In the genomic region with DNA sequence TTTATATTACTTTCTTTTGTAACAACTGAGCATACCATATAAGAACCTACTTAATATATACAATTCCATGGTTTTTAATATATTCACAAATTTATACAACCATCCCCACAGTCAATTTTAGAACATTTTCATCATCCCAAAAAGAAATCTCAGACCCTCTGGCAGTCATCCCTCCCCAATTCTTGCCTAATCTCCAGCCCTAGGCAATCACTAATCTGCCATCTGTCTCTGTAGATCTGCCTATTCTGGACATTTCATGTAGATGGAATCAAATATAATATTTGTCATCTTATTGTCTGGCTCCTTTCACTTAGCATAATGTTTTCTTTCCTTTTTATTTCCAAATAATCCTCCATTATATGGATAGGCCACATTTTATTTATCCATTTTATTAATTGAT, we compare ENCODE assay signal across 19 cellular contexts.
DNase-seq lines count a peak whose midpoint lies in the region; ATAC-seq and TF ChIP-seq lines count a peak whose summit lies in the region.
"Had no signal": no experiment of that assay in that cellular context is flagged by ENCODE, and none has a peak within 500 bp of the region (broad histone marks: within the 10 kb centered on the region; RNA-seq: fewer than 3 reads in every experiment).

No MANE protein-coding gene starts in this region.

- H2BK20ac ChIP-seq in IMR-90 (ENCODE audit: low read depth, low read length), result peak overlapping the region; percentile 69; the same call in 1 of the 2 replicates

- H3K36me3 ChIP-seq in Caco-2 (ENCODE audit: control insufficient read depth, insufficient read depth, low read length) (peaks cover 5% of the 10 kb centered on the region), IMR-90 (ENCODE audit: control insufficient read depth, insufficient read depth, low read length) (peaks cover 8% of the 10 kb centered on the region)

- TF ChIP-seq CTCF in Caco-2 (IDR thresholded peaks at IDR 0.05; ENCODE audit: insufficient read depth in 1 of 2, low read depth in 1 of 2, low read length in 1 of 2, severe bottlenecking in 1 of 2, unreplicated experiment in 1 of 2), result no peak
- no peak for TF ChIP-seq CTCF in IMR-90 (conservative IDR thresholded peaks at IDR 0.05; ENCODE audit: low read depth, low read length)

- H2AFZ ChIP-seq in IMR-90 (replicated peaks; ENCODE audit: low read length, poor library complexity), result no peak overlapping the region

- no peak overlapping the region for H3K56ac ChIP-seq in IMR-90 (ENCODE audit: extremely low read depth, insufficient read depth, low read length)

- H3K9me1 ChIP-seq in IMR-90 (ENCODE audit: insufficient read depth, low read length), result peaks cover 10% of the 10 kb centered on the region

- DNase-seq in Caco-2 (no peak), IMR-90 (no peak), epithelial cell of prostate (ENCODE audit: low read depth, low spot score) (no peak), myocyte (ENCODE audit: low read depth) (peak; percentile 22), MV-4-11 (lab: John Stamatoyannopoulos, UW) (no peak), hippocampal formation (lab: John Stamatoyannopoulos, UW) (no peak), NCI-H1417 treated with DMSO at 0.1 percent for 48 hours (lab: John Stamatoyannopoulos, UW) (no peak)
- DNase-seq: CD8-positive, alpha-beta memory T cell; GF-D8; H7; MM.1S; NCI-H1092; NCI-H1436 treated with DMSO at 0.1 percent for 48 hours; NCI-H1930; NCI-H510A treated with DMSO at 0.1 percent for 48 hours; NCI-H748 treated with DMSO at 0.1 percent for 48 hours had no signal

- no peak overlapping the region for H2BK120ac ChIP-seq in IMR-90 (ENCODE audit: low read depth, low read length)

- peaks cover 16% of the 10 kb centered on the region for H3K36me3 Mint-ChIP-seq in Caco-2 (ENCODE audit: insufficient read depth, unreplicated experiment)

- intact Hi-C loops in Caco-2 (cut with micrococcal nuclease; ENCODE audit: unreplicated experiment), result no loop called here
- intact Hi-C loops in IMR-90 (cut with micrococcal nuclease), result no loop called here

- H4K8ac ChIP-seq in IMR-90 (ENCODE audit: low read depth in 2 of 2, low read length in 2 of 2), result no peak overlapping the region

- no peak overlapping the region for H4K5ac ChIP-seq in IMR-90 (ENCODE audit: low read depth, low read length)

- in situ Hi-C loops in IMR-90 (cut with MboI; ENCODE audit: low sequenced_read_pairs), result no loop called here

- POLR2A ChIA-PET in Caco-2 (lab: Charles Lee), result no interaction called here
- POLR2A ChIA-PET in IMR-90 (lab: Charles Lee; ENCODE audit: unreplicated experiment), result no interaction called here

- H3K4me2 ChIP-seq in IMR-90 (ENCODE audit: low read depth, low read length), result no peak overlapping the region

- ATAC-seq in IMR-90 (ENCODE audit: low read depth) (no peak), GM19324 (IDR thresholded peaks at IDR 0.05; ENCODE audit: low FRiP score, unreplicated experiment) (no peak)
- ATAC-seq: Right ventricle myocardium inferior had no signal

- no peak overlapping the region for H3K4me3 Mint-ChIP-seq in Caco-2 (ENCODE audit: unreplicated experiment)
- H3K4me3 Mint-ChIP-seq: CD8-positive, alpha-beta memory T cell had no signal

- no peak overlapping the region for H3K23ac ChIP-seq in IMR-90 (ENCODE audit: low read depth, low read length)

- no peak overlapping the region for H3K27ac ChIP-seq in IMR-90 (ENCODE audit: insufficient read depth, low read length)
- H3K27ac ChIP-seq in epithelial cell of prostate, result peak overlapping the region; percentile 24
- H3K27ac ChIP-seq: C4-2B had no signal

- dilution Hi-C loops in IMR-90 (cut with HindIII; ENCODE audit: low sequenced_read_pairs, unreplicated experiment), result no loop called here

- peaks cover 11% of the 10 kb centered on the region for H3K9me3 Mint-ChIP-seq in Caco-2 (ENCODE audit: unreplicated experiment)

- peak overlapping the region; percentile 84 for H3K27ac Mint-ChIP-seq in Caco-2 (ENCODE audit: unreplicated experiment)
- H3K27ac Mint-ChIP-seq: CD8-positive, alpha-beta memory T cell had no signal

- no peak overlapping the region for H2BK15ac ChIP-seq in IMR-90 (ENCODE audit: low read depth, low read length)

- CTCF ChIA-PET in Caco-2 (lab: Charles Lee) (no interaction called here), IMR-90 (lab: Yijun Ruan, JAX) (no interaction called here)

- no peak overlapping the region for H2BK5ac ChIP-seq in IMR-90 (ENCODE audit: low read depth, low read length, poor library complexity, severe bottlenecking)

- H3K79me1 ChIP-seq in IMR-90 (ENCODE audit: low read depth in 1 of 2, low read length in 2 of 2), result peaks cover 0 to 15% of the 10 kb centered on the region in 2 experiments; a peak in 1 of 4 replicates

- H3K4ac ChIP-seq in IMR-90 (ENCODE audit: low read depth, low read length), result no peak overlapping the region

- no peak for TF ChIP-seq RAD21 in IMR-90 (IDR thresholded peaks at IDR 0.05; ENCODE audit: low read length)

- H3K4me1 ChIP-seq in Caco-2, result peaks cover 26% of the 10 kb centered on the region
- peaks cover 9% of the 10 kb centered on the region for H3K4me1 ChIP-seq in IMR-90 (ENCODE audit: control insufficient read depth, insufficient read depth, low read length)

- peaks cover 23% of the 10 kb centered on the region for H3K4me1 Mint-ChIP-seq in Caco-2 (ENCODE audit: low read depth, unreplicated experiment)
- H3K4me1 Mint-ChIP-seq: CD8-positive, alpha-beta memory T cell had no signal

- H3K4me3 ChIP-seq in Caco-2 (ENCODE audit: low read depth, low read length) (no peak overlapping the region), IMR-90 (ENCODE audit: insufficient read depth, low read depth, low read length) (no peak overlapping the region)

- no peaks in the 10 kb centered on the region for H3K27me3 Mint-ChIP-seq in Caco-2 (ENCODE audit: insufficient read depth, unreplicated experiment)
- H3K27me3 Mint-ChIP-seq: CD8-positive, alpha-beta memory T cell had no signal

- H3K9ac ChIP-seq in IMR-90 (ENCODE audit: low read depth, low read length), result no peak overlapping the region

- no peak overlapping the region for H2AK5ac ChIP-seq in IMR-90 (ENCODE audit: low read depth, low read length)

- no peak overlapping the region for H4K91ac ChIP-seq in IMR-90 (ENCODE audit: insufficient read depth, low read depth, low read length)

- H4K20me1 ChIP-seq in IMR-90 (ENCODE audit: insufficient read depth, low read length), result 0 out of 2 replicates have a peak, but pooled peaks cover 3% of the 10 kb centered on the region

- H3K9me3 ChIP-seq in Caco-2 (0 out of 2 replicates have a peak, but pooled peaks cover 3% of the 10 kb centered on the region), IMR-90 (ENCODE audit: control insufficient read depth, insufficient read depth, low read length) (peaks cover 3% of the 10 kb centered on the region)

- H3K27me3 ChIP-seq in Caco-2 (replicated peaks; ENCODE audit: control insufficient read depth, insufficient read depth, low read length) (no peaks in the 10 kb centered on the region), IMR-90 (ENCODE audit: control insufficient read depth, insufficient read depth, low read length) (no peaks in the 10 kb centered on the region)

- H3K14ac ChIP-seq in IMR-90 (replicated peaks; ENCODE audit: low read depth, low read length), result no peak overlapping the region

- TF ChIP-seq POLR2A in IMR-90 (IDR thresholded peaks at IDR 0.05; ENCODE audit: low read depth, low read length), result no peak

- BruUV-seq in Caco-2 (replicated peaks; lab: Mats Ljungman, UMichigan) (TSS peak; percentile 49), IMR-90 (replicated peaks; lab: Mats Ljungman, UMichigan) (no TSS peak)

- H2AK9ac ChIP-seq in IMR-90 (replicated peaks; ENCODE audit: low read depth, low read length, poor library complexity), result no peak overlapping the region

- no peak overlapping the region for H3K18ac ChIP-seq in IMR-90 (ENCODE audit: low read depth, low read length)

TF ChIP-seq in IMR-90, 13 proteins besides CTCF, POLR2A, EP300 and RAD21:
- TF ChIP-seq, protein P1, sequence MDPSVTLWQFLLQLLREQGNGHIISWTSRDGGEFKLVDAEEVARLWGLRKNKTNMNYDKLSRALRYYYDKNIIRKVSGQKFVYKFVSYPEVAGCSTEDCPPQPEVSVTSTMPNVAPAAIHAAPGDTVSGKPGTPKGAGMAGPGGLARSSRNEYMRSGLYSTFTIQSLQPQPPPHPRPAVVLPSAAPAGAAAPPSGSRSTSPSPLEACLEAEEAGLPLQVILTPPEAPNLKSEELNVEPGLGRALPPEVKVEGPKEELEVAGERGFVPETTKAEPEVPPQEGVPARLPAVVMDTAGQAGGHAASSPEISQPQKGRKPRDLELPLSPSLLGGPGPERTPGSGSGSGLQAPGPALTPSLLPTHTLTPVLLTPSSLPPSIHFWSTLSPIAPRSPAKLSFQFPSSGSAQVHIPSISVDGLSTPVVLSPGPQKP (IDR thresholded peaks at IDR 0.05; ENCODE audit: borderline replicate concordance, low read depth, low read length), result no peak
- TF ChIP-seq NFE2L2 (IDR thresholded peaks at IDR 0.05; ENCODE audit: low read depth, low read length) (no peak), RCOR1 (IDR thresholded peaks at IDR 0.05; ENCODE audit: insufficient replicate concordance, low read length) (no peak), MAZ (IDR thresholded peaks at IDR 0.05; ENCODE audit: borderline replicate concordance, low read depth, low read length) (no peak), MAFK (IDR thresholded peaks at IDR 0.05; ENCODE audit: low read depth, low read length) (no peak)
TF ChIP-seq in IMR-90: peak in this region for 0.
